Comparison of ENCODE assay signal across 2 cellular contexts in genomic region chr5:23412515-23412914, GRCh38.
TF ChIP-seq lines count a peak whose summit lies in the region.

No MANE protein-coding gene starts in this region.

TF ChIP-seq in A549, 52 proteins besides CTCF, POLR2A, EP300 and RAD21 (continued from another document):
- TF ChIP-seq E2F6 (IDR thresholded peaks at IDR 0.05; ENCODE audit: borderline replicate concordance, low read depth) (no peak), NFE2L2 (conservative IDR thresholded peaks at IDR 0.05; ENCODE audit: low read length) (no peak), ZNF302 (CRISPR knock-in tag; IDR thresholded peaks at IDR 0.05) (no peak), RCOR1 (IDR thresholded peaks at IDR 0.05; ENCODE audit: low read depth, low read length) (no peak), MAX (IDR thresholded peaks at IDR 0.05) (no peak), PBX3 (IDR thresholded peaks at IDR 0.05) (no peak)

TF ChIP-seq in GM12878, 131 proteins besides CTCF, POLR2A, EP300 and RAD21 (continued from another document):
- TF ChIP-seq MEF2B (IDR thresholded peaks at IDR 0.05; ENCODE audit: partially characterized antibody, poor library complexity, severe bottlenecking) (peak; percentile 94), ZNF217 (IDR thresholded peaks at IDR 0.05) (0 out of 2 replicates have a peak, but pooled peaks have one; percentile 34), MTA2 (IDR thresholded peaks at IDR 0.05; ENCODE audit: low read depth) (peak; percentile 98), YY1 (IDR thresholded peaks at IDR 0.05; ENCODE audit: low read depth, low read length) (no peak), PKNOX1 (IDR thresholded peaks at IDR 0.05) (0 out of 2 replicates have a peak, but pooled peaks have one; percentile 1), CUX1 (IDR thresholded peaks at IDR 0.05; ENCODE audit: insufficient replicate concordance, low read depth, low read length) (peak; percentile 43), IKZF2 (IDR thresholded peaks at IDR 0.05) (peak in 1 of 2 experiments; percentile 27; a peak in 1 of 4 replicates)
TF ChIP-seq in GM12878: peak in this region for 9.
